In the genomic region with DNA sequence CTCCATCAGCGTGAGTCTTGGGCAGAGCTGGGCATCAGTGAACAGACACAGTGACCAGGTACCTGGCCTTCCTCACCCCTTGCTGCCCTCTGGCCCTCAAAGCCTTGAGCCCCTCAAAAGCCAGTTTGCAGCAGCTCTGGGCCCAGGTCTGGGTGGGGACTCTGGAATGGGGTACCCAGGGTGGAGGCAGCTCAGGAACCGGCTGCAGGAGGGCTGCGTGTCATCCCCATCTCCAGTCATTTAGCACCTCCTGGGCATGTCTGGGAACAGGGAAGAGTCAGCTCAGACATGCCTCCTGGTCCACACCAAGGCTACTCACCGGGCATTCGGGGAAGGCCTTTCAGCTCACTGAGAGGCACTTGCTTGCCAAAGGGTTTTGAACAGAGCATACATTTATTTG, we compare ENCODE assay signal across 17 cellular contexts.
DNase-seq lines count a peak whose midpoint lies in the region; ATAC-seq and TF ChIP-seq lines count a peak whose summit lies in the region.
"Had no signal": no experiment of that assay in that cellular context is flagged by ENCODE, and none has a peak within 500 bp of the region (broad histone marks: within the 10 kb centered on the region; RNA-seq: fewer than 3 reads in every experiment).

No MANE protein-coding gene starts in this region.

- ATAC-seq in HG02885 (IDR thresholded peaks at IDR 0.05; ENCODE audit: poor library complexity, unreplicated experiment) = no peak
- ATAC-seq in HG03565 (IDR thresholded peaks at IDR 0.05; ENCODE audit: unreplicated experiment) = no peak
- ATAC-seq: K562 had no signal

- peak; percentile 24 for DNase-seq in GM13976 (ENCODE audit: low spot score)
- peak; percentile 17 for DNase-seq in endodermal cell
- DNase-seq in nephron progenitor cell = no peak
- DNase-seq in ureter (ENCODE audit: low spot score) = peak; percentile 22
- no peak for DNase-seq in inferior parietal cortex (ENCODE audit: extremely low spot score)
- DNase-seq: 8988T; AML-193; Caco-2; CD8-positive, alpha-beta memory T cell; DMS53; GF-D8; GOT3 had no signal

- H3K4me3 ChIP-seq in endodermal cell (ENCODE audit: low read length) = no peak overlapping the region
- H3K4me3 ChIP-seq: BLaER1, HAP-1, K562 had no signal

- H3K4me1 Mint-ChIP-seq in endodermal cell (no peaks in the 10 kb centered on the region), nephron progenitor cell (no peaks in the 10 kb centered on the region)
- H3K4me1 Mint-ChIP-seq: CD8-positive, alpha-beta memory T cell had no signal

- H3K36me3 Mint-ChIP-seq in endodermal cell (ENCODE audit: low read depth) (no peaks in the 10 kb centered on the region), nephron progenitor cell (ENCODE audit: low read depth) (no peaks in the 10 kb centered on the region)
- H3K36me3 Mint-ChIP-seq: CD8-positive, alpha-beta memory T cell had no signal

- H3K27ac Mint-ChIP-seq in endodermal cell (no peak overlapping the region), nephron progenitor cell (peak overlapping the region; percentile 85)
- H3K27ac Mint-ChIP-seq: CD8-positive, alpha-beta memory T cell had no signal

- H3K9me3 ChIP-seq in endodermal cell (ENCODE audit: control insufficient read depth, low read length) = no peaks in the 10 kb centered on the region
- H3K9me3 ChIP-seq: Caco-2 had no signal

- H3K9me3 Mint-ChIP-seq in endodermal cell = no peaks in the 10 kb centered on the region
- no peaks in the 10 kb centered on the region for H3K9me3 Mint-ChIP-seq in nephron progenitor cell

- H3K27ac ChIP-seq in endodermal cell (ENCODE audit: low read depth, low read length) = no peak overlapping the region
- H3K27ac ChIP-seq: BLaER1 had no signal

- TF ChIP-seq CTCF in GM13976 (IDR thresholded peaks at IDR 0.05; ENCODE audit: borderline replicate concordance, control extremely low read depth, extremely low read depth, insufficient read depth, missing control alignments) (no peak), endodermal cell (conservative IDR thresholded peaks at IDR 0.05) (no peak), nephron progenitor cell (IDR thresholded peaks at IDR 0.05) (no peak)

- no peaks in the 10 kb centered on the region for H3K27me3 Mint-ChIP-seq in endodermal cell (ENCODE audit: insufficient read depth)
- H3K27me3 Mint-ChIP-seq in nephron progenitor cell (ENCODE audit: low read depth, poor library complexity) = peaks cover 21% of the 10 kb centered on the region

- no peak overlapping the region for H3K9ac ChIP-seq in endodermal cell (ENCODE audit: extremely low read depth, low read length, poor library complexity, severe bottlenecking)
- H3K9ac ChIP-seq: BLaER1 had no signal

- H3K4me3 Mint-ChIP-seq in endodermal cell (no peak overlapping the region), nephron progenitor cell (no peak overlapping the region)
- H3K4me3 Mint-ChIP-seq: CD8-positive, alpha-beta memory T cell had no signal

- in situ Hi-C loops in GM13976 (cut with MboI; ENCODE audit: low sequenced_read_pairs, unreplicated experiment) = no loop called here

- no peaks in the 10 kb centered on the region for H3K36me3 ChIP-seq in endodermal cell (ENCODE audit: control insufficient read depth, insufficient read depth, low read length)
- H3K36me3 ChIP-seq: BLaER1, HAP-1 had no signal

- 78 to 83% methylated on average over 5 of the region's 5 CpGs for WGBS in endodermal cell (ENCODE audit: insufficient coverage in 1 of 2, insufficient read length in 1 of 2), 2 experiments

- no peaks in the 10 kb centered on the region for H3K27me3 ChIP-seq in endodermal cell (ENCODE audit: control insufficient read depth, insufficient read depth, low read length, poor library complexity, severe bottlenecking)
- H3K27me3 ChIP-seq: BLaER1 had no signal

- no peaks in the 10 kb centered on the region for H3K4me1 ChIP-seq in endodermal cell (ENCODE audit: control insufficient read depth, insufficient read depth, low read length)
- H3K4me1 ChIP-seq: Caco-2, HAP-1 had no signal

Comparison
In these comparisons a context has a peak if more than half of its experiments do, and no peak if none do; other contexts are left out.
1. DNase-seq: peak in GM13976 (single experiment), endodermal cell (single experiment) and ureter (single experiment); none in nephron progenitor cell (single experiment) and inferior parietal cortex (single experiment).